In the genomic region with DNA sequence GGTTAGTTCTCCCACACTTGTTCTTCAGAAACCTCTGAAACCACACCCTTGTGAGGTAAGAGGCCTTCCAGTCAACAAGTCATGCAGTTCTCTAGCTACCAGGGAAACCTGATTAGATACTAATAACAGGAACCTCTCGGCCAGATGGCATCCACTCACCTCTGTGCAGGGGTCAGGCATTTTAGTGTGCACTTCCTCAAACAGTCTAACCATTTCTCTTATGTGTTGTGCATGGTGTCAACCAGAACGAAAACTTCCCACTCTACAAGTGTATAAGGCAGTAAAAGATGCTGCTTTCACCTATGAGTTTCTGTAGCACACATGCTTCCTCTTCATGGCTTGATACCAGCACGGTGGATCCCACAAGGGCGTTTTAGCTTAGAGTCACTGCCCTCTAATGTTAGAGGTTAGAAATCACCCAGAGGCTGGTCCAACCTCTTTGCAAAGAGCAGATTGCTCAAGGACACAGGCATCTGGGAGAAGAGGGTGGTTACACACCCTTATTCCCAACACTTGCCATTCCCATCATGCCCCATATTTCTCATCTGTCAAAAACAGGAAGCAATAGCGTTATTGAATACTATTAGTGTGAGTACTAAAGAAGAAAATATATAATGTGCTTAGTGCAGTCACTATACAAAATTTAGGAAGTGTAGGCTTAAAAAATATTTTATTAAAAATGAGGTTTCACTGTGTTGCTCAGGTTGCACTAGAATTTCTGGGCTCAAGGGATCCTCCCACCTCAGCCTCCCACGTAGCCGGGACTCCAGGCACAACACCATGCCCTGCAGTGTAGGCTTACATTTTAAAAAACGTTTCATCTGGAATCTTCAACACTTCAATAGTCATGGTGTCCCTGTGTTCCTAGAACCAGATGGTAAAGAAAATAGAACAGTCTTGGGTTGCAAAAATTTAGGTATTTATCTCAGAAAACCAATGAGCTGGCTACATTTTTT, we compare ENCODE assay signal across 8 cellular contexts. TPM values are rescaled to one million over a fixed set of nuclear protein-coding genes. Genes with fewer than 3 reads are reported as not detected.
DNase-seq lines count a peak whose midpoint lies in the region; ATAC-seq, FAIRE-seq and TF ChIP-seq lines count a peak whose summit lies in the region.

No MANE protein-coding gene starts in this region.

- TF ChIP-seq EP300 in neural cell (conservative IDR thresholded peaks at IDR 0.05; ENCODE audit: poor library complexity, severe bottlenecking), result no peak

- FAIRE-seq in urothelium cell line (lab: Jason Lieb, UNC), result no peak

- H3T11ph ChIP-seq in H9 (ENCODE audit: low read length), result no peak overlapping the region

- H2AK5ac ChIP-seq in H9 (ENCODE audit: insufficient read length, low read length), result no peak overlapping the region

- no peak overlapping the region for H3K4me3 ChIP-seq in KMS-11 (IDR thresholded peaks at IDR 0.05; ENCODE audit: insufficient read depth, low read depth, low read length)
- no peak overlapping the region for H3K4me3 ChIP-seq in esophagus squamous epithelium
- H3K4me3 ChIP-seq in neural cell (ENCODE audit: low read length), result no peak overlapping the region

- H3K79me2 ChIP-seq in H9 (ENCODE audit: insufficient read depth, low read length) (no peaks in the 10 kb centered on the region), KMS-11 (ENCODE audit: insufficient read depth, low read depth) (no peaks in the 10 kb centered on the region), neural cell (replicated peaks; ENCODE audit: insufficient read depth, low read length) (no peaks in the 10 kb centered on the region)

- H3K27ac Mint-ChIP-seq in H9, result peak overlapping the region in 1 of 3 experiments; percentile 43; a peak in 1 of 7 replicates
- peak overlapping the region; percentile 1 to 64 for H3K27ac Mint-ChIP-seq in T-cell

- CTCF ChIA-PET in GM10248 (lab: Yijun Ruan, JAX), result interaction anchor here (0.9 to 2.7 kb wide), 7 partner anchors 11 to 969 kb away, joined by 3 to 9 read pairs (median 3); no protein-coding TSS in a partner anchor
- CTCF ChIA-PET in T-cell (lab: Charles Lee), result interaction anchor here in 1 of 2 donors (0.7 kb wide), 1 partner anchor 124 kb away, joined by 3 read pairs; no protein-coding TSS in a partner anchor

- H3K4me1 ChIP-seq in H9 (ENCODE audit: insufficient read depth, low read length), result no peaks in the 10 kb centered on the region
- H3K4me1 ChIP-seq in KMS-11 (ENCODE audit: low read depth, poor library complexity, severe bottlenecking), result peaks cover 22% of the 10 kb centered on the region
- H3K4me1 ChIP-seq in esophagus squamous epithelium, result peaks cover 0 to 38% (median 4%) of the 10 kb centered on the region in 3 donors

- H4K91ac ChIP-seq in H9 (ENCODE audit: insufficient read length, low read depth, low read length), result no peak overlapping the region

- DNase-seq in ACHN, result peak; percentile 91
- DNase-seq in GM10248 (ENCODE audit: extremely low spot score), result peak; percentile 89
- DNase-seq in H9, result peak; percentile 57
- peak in 18 of 34 experiments; percentile 1 to 47 (median 12) for DNase-seq in T-cell
- DNase-seq in esophagus squamous epithelium (lab: John Stamatoyannopoulos, UW), result no peak
- DNase-seq in urothelium cell line (ENCODE audit: low spot score), result no peak

- H3K14ac ChIP-seq in H9 (ENCODE audit: insufficient read depth, low read length), result no peak overlapping the region

- peak; percentile 55 to 78 (median 64) for ATAC-seq in T-cell (replicated peaks in 1 of 4)

- H2BK15ac ChIP-seq in H9 (ENCODE audit: low read depth, low read length), result no peak overlapping the region

- TF ChIP-seq POLR2A in esophagus squamous epithelium (IDR thresholded peaks at IDR 0.05), result no peak

- H3K4me2 ChIP-seq in H9 (ENCODE audit: insufficient read depth, insufficient read length, low read length), result no peak overlapping the region
- H3K4me2 ChIP-seq in KMS-11, result peak overlapping the region; percentile 26
- no peak overlapping the region for H3K4me2 ChIP-seq in neural cell (ENCODE audit: low read length)

- no peak overlapping the region for H3K56ac ChIP-seq in H9 (ENCODE audit: insufficient read length, low read depth, low read length)

- H3K36me3 Mint-ChIP-seq in H9 (ENCODE audit: insufficient read depth in 1 of 3, low read depth in 3 of 3) (no peaks in the 10 kb centered on the region; a peak in 1 of 7 replicates), T-cell (no peaks in the 10 kb centered on the region)

- in situ Hi-C loops in ACHN (cut with HindIII; ENCODE audit: low pct_ligation_motif_present, low pct_unique_long_range_greater_than_20kb, low sequenced_read_pairs), result no loop called here

- H2AFZ ChIP-seq in H9 (ENCODE audit: low read length), result no peak overlapping the region
- peak overlapping the region; percentile 19; the same call in 1 of the 2 replicates for H2AFZ ChIP-seq in KMS-11 (ENCODE audit: low read depth)
- H2AFZ ChIP-seq in neural cell (ENCODE audit: low read depth, low read length), result no peak overlapping the region

- no peak overlapping the region for H3K18ac ChIP-seq in H9 (ENCODE audit: insufficient read length, low read depth, low read length)

- TF ChIP-seq RAD21 in neural cell (conservative IDR thresholded peaks at IDR 0.05), result peak; percentile 16

- intact Hi-C loops in esophagus squamous epithelium (cut with DNase I), result no loop called here

- H3F3A ChIP-seq in neural cell (ENCODE audit: insufficient read depth, low read length, poor library complexity, severe bottlenecking), result no peaks in the 10 kb centered on the region

- H3K27me3 ChIP-seq in H9 (ENCODE audit: insufficient read depth, low read length), result no peaks in the 10 kb centered on the region
- no peaks in the 10 kb centered on the region for H3K27me3 ChIP-seq in KMS-11 (ENCODE audit: insufficient read depth, low read depth)
- H3K27me3 ChIP-seq in esophagus squamous epithelium, result no peaks in the 10 kb centered on the region
- H3K27me3 ChIP-seq in neural cell (ENCODE audit: insufficient read depth, low read depth, low read length), result no peaks in the 10 kb centered on the region

- H3K23ac ChIP-seq in H9 (ENCODE audit: insufficient read length, low read depth, low read length), result no peak overlapping the region

- H2BK12ac ChIP-seq in H9 (ENCODE audit: insufficient read length, low read depth, low read length), result no peak overlapping the region

- no peak overlapping the region for H4K8ac ChIP-seq in H9 (replicated peaks; ENCODE audit: insufficient read length, low read depth, low read length)

- no peak overlapping the region for H2BK5ac ChIP-seq in H9 (ENCODE audit: insufficient read length, low read length)

- H3K23me2 ChIP-seq in H9 (ENCODE audit: insufficient read length, low read depth, low read length, poor library complexity, severe bottlenecking), result no peaks in the 10 kb centered on the region

- H4K20me1 ChIP-seq in H9 (ENCODE audit: control insufficient read depth, insufficient read depth, insufficient read length), result no peaks in the 10 kb centered on the region
- no peaks in the 10 kb centered on the region for H4K20me1 ChIP-seq in KMS-11 (ENCODE audit: insufficient read depth)
- no peaks in the 10 kb centered on the region for H4K20me1 ChIP-seq in neural cell (ENCODE audit: insufficient read depth)

- H4K5ac ChIP-seq in H9 (ENCODE audit: insufficient read length, low read depth, low read length), result no peak overlapping the region

- H3K9me3 Mint-ChIP-seq in H9 (no peaks in the 10 kb centered on the region), T-cell (no peaks in the 10 kb centered on the region)

- POLR2A ChIA-PET in GM10248 (lab: Yijun Ruan, JAX), result interaction anchor here (0.6 to 0.8 kb wide), 3 partner anchors 24 to 526 kb away, joined by 3 to 7 read pairs (median 3); a partner anchor contains a TSS
- POLR2A ChIA-PET in T-cell (lab: Charles Lee), result interaction anchor here in 1 of 2 donors (0.6 kb wide), 1 partner anchor 12 kb away, joined by 5 read pairs; no protein-coding TSS in a partner anchor

- H3K4ac ChIP-seq in H9 (ENCODE audit: low read depth, low read length), result no peak overlapping the region

- H3K9ac ChIP-seq in H9 (ENCODE audit: extremely low read depth, insufficient read length, low read length) (no peak overlapping the region), KMS-11 (peak overlapping the region; percentile 28; the same call in 1 of the 2 replicates), neural cell (ENCODE audit: low read length) (no peak overlapping the region)

- TF ChIP-seq CTCF in GM10248 (IDR thresholded peaks at IDR 0.05; ENCODE audit: control extremely low read depth, extremely low read depth, low read depth, missing control alignments) (peak; percentile 50), H9 (conservative IDR thresholded peaks at IDR 0.05) (peak; percentile 54), KMS-11 (conservative IDR thresholded peaks at IDR 0.05; ENCODE audit: low read depth, low read length) (peak; percentile 45), esophagus squamous epithelium (IDR thresholded peaks at IDR 0.05) (peak in 2 of 6 experiments; percentile 26 to 28), neural cell (IDR thresholded peaks at IDR 0.05; ENCODE audit: poor library complexity, severe bottlenecking) (no peak)

- H3K4me1 Mint-ChIP-seq in H9 (peaks cover 0 to 5% of the 10 kb centered on the region in 2 experiments; a peak in 3 of 4 replicates), T-cell (peaks cover 0 to 6% (median 6%) of the 10 kb centered on the region in 3 donors)

- H3K27ac ChIP-seq in H9 (ENCODE audit: insufficient read length, low read depth, low read length) (no peak overlapping the region), KMS-11 (peak overlapping the region; percentile 76), esophagus squamous epithelium (peak overlapping the region; percentile 69 to 92 (median 78)), neural cell (ENCODE audit: low read length) (no peak overlapping the region)

- H3K27me3 Mint-ChIP-seq in H9 (ENCODE audit: low read depth), result no peaks in the 10 kb centered on the region
- peaks cover 5 to 7% of the 10 kb centered on the region in 2 donors for H3K27me3 Mint-ChIP-seq in T-cell

- no peak overlapping the region for H2BK20ac ChIP-seq in H9 (ENCODE audit: low read depth, low read length, poor library complexity, severe bottlenecking)

- H3K9me2 ChIP-seq in neural cell (ENCODE audit: insufficient read depth, low read length), result no peaks in the 10 kb centered on the region

- no peak overlapping the region for H2BK120ac ChIP-seq in H9 (ENCODE audit: low read depth, low read length, poor library complexity, severe bottlenecking)

- H3K36me3 ChIP-seq in KMS-11 (ENCODE audit: insufficient read depth) (no peaks in the 10 kb centered on the region), esophagus squamous epithelium (no peaks in the 10 kb centered on the region), neural cell (ENCODE audit: insufficient read depth, low read length) (no peaks in the 10 kb centered on the region)

- no peaks in the 10 kb centered on the region for H3K79me1 ChIP-seq in H9 (ENCODE audit: insufficient read depth, low read depth, low read length, poor library complexity, severe bottlenecking)

- no CpG with 5 or more reads among the region's 8 CpGs for WGBS in H9 (ENCODE audit: extremely low coverage, insufficient read length, low lambda C conversion rate)
- 17 to 26% methylated on average over 8 of the region's 8 CpGs for WGBS in esophagus squamous epithelium, 2 donors

- H3K4me3 Mint-ChIP-seq in H9, result no peak overlapping the region
- no peak overlapping the region for H3K4me3 Mint-ChIP-seq in T-cell

- no peaks in the 10 kb centered on the region for H3K9me3 ChIP-seq in H9 (ENCODE audit: control insufficient read depth, low read depth, low read length)
- no peaks in the 10 kb centered on the region for H3K9me3 ChIP-seq in esophagus squamous epithelium
- H3K9me3 ChIP-seq in neural cell (ENCODE audit: low read length), result no peaks in the 10 kb centered on the region

RNA-seq across cellular contexts. Expression of a gene that starts 34.5 kb away (rescaled TPM):
- total RNA-seq in H9 (2021), result 20.9 and 22.4 TPM in 2 replicates
- total RNA-seq in T-cell, result 1 to 10 TPM in 4 of 5 donors, under 1 TPM in 1; 0.60 to 2.0 (median 1.5) TPM
- 10 to 100 TPM; 17.4 to 76.0 (median 45.0) TPM for total RNA-seq in esophagus squamous epithelium
- polyA plus RNA-seq in neural cell, result 16.3 and 16.5 TPM in 2 replicates
- 16.3 and 25.7 TPM in 2 replicates for polyA minus RNA-seq in neural cell

RNA-seq across cellular contexts. Expression of a gene that starts 59.2 kb away (rescaled TPM):
- total RNA-seq in H9 (2021), result 97.5 and 106 TPM in 2 replicates
- total RNA-seq in T-cell, result 10 to 100 TPM; 31.5 to 54.7 (median 44.4) TPM
- 100 to 1,000 TPM; 129 to 233 (median 186) TPM for total RNA-seq in esophagus squamous epithelium
- polyA plus RNA-seq in neural cell, result 127 and 134 TPM in 2 replicates
- polyA minus RNA-seq in neural cell, result 282 and 284 TPM in 2 replicates

Comparison
In these comparisons a context has a peak if more than half of its experiments do, and no peak if none do; other contexts are left out.
1. DNase-seq: peak in ACHN (single experiment), GM10248 (single experiment), H9 (single experiment) and T-cell (18 of 34); none in esophagus squamous epithelium (single experiment) and urothelium cell line (single experiment).
2. H3K27ac ChIP-seq: peak in KMS-11 (single experiment) and esophagus squamous epithelium (4 of 4); none in H9 (single experiment) and neural cell (single experiment).